ENCODE assay signal across 22 cellular contexts in the genomic region with DNA sequence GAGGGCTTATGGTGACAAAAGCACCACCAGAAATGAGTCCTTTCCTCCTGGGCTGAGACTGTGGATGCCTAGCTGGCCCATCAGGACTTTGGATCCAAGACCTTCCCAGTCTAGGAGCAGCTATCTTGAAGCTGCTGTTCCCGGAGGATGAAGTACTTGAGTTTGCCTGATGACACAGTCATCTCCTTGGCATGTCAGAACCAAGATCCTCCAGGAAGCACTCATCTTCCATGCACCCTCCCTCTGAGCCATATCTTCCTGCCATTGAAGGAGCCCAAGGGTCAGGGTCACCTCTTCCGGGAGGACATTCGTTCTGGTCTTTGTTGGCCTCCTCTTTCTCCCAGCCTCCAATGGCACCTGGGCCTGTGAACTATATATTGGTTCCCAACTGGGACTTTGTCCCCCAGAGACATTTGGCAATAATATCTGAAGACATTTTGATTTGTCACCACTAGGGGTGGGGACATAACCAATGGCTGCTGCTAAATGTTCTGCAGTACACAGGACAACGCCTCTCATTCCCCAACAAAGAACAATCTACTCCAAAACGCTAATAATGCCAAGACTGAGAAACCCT. TPM values are rescaled to one million over a fixed set of nuclear protein-coding genes. Genes with fewer than 3 reads are reported as not detected.
DNase-seq lines count a peak whose midpoint lies in the region; ATAC-seq, FAIRE-seq and TF ChIP-seq lines count a peak whose summit lies in the region.
"Had no signal": no experiment of that assay in that cellular context is flagged by ENCODE, and none has a peak within 500 bp of the region (broad histone marks: within the 10 kb centered on the region; RNA-seq: fewer than 3 reads in every experiment).

No MANE protein-coding gene starts in this region.

- H3K4me3 ChIP-seq in A673 (ENCODE audit: low read depth, low read length, poor library complexity, severe bottlenecking) (no peak overlapping the region), GM12875 (ENCODE audit: low read depth, low read length) (no peak overlapping the region)
- H3K4me3 ChIP-seq: body of pancreas, neural progenitor cell, tibial nerve had no signal

- DNase-seq in A673 (ENCODE audit: low spot score) (no peak), RPMI7951 (ENCODE audit: low read depth) (peak; percentile 44), kidney tubule cell (ENCODE audit: low spot score) (peak; percentile 67), GM19238 (ENCODE audit: insufficient read length, low spot score) (no peak), T-cell (no peak), frontal cortex (ENCODE audit: low spot score in 2 of 2) (no peak)
- DNase-seq: activated CD4-positive, CD25-positive, alpha-beta regulatory T cell; activated naive CD8-positive, alpha-beta T cell treated with anti-CD3 and anti-CD28 coated beads for 36 hours; body of pancreas; CD8-positive, alpha-beta T cell; cortex of kidney; NCI-H1417; NK-92 treated with Interleukin-12 subunit alpha and Interleukin-12 subunit beta, amount 100 ng/mL, for 24 hours; SIG-M5; T-helper 17 cell had no signal

- no peak overlapping the region for H3K4me3 Mint-ChIP-seq in T-cell
- H3K4me3 Mint-ChIP-seq: activated naive CD8-positive, alpha-beta T cell treated with anti-CD3 and anti-CD28 coated beads for 36 hours; CD8-positive, alpha-beta T cell; memory B cell; neural progenitor cell; stimulated activated memory B cell treated with anti-CD40 and anti-IgM and Interleukin-4, amounts not matched to agents 10 μg/mL and 1 μg/mL and 100 μg/mL, for 72 hours; T-helper 17 cell had no signal

- no peaks in the 10 kb centered on the region for H3K27me3 ChIP-seq in A673 (replicated peaks; ENCODE audit: insufficient read depth, low read depth, low read length, poor library complexity)
- H3K27me3 ChIP-seq: body of pancreas, tibial nerve had no signal

- ATAC-seq in T-cell (replicated peaks in 1 of 4) (no peak), HG02970 (IDR thresholded peaks at IDR 0.05; ENCODE audit: low FRiP score, unreplicated experiment) (no peak)
- ATAC-seq: body of pancreas; CD8-positive, alpha-beta T cell; stimulated activated memory B cell treated with anti-CD40 and anti-IgM and Interleukin-4, amounts not matched to agents 10 μg/mL and 1 μg/mL and 100 μg/mL, for 72 hours; T-helper 17 cell had no signal

- no TSS peak for BruUV-seq in A673 (replicated peaks; lab: Mats Ljungman, UMichigan)

- intact Hi-C loops in A673 (cut with micrococcal nuclease; ENCODE audit: unreplicated experiment): no loop called here

- H3K27ac ChIP-seq in A673 (ENCODE audit: low read depth, low read length, poor library complexity, severe bottlenecking): no peak overlapping the region
- H3K27ac ChIP-seq: body of pancreas, neural progenitor cell, tibial nerve had no signal

- CTCF ChIA-PET in A673 (lab: Charles Lee) (no interaction called here), T-cell (lab: Charles Lee) (interaction anchor here in 1 of 2 donors (2.0 kb wide), 1 partner anchor 52 kb away, joined by 4 read pairs; no protein-coding TSS in a partner anchor)

- H3K4me1 Mint-ChIP-seq in T-cell: peaks cover 11 to 15% (median 15%) of the 10 kb centered on the region in 3 donors

- no peaks in the 10 kb centered on the region for H3K36me3 ChIP-seq in A673 (ENCODE audit: insufficient read depth, low read length, poor library complexity, severe bottlenecking)
- H3K36me3 ChIP-seq: neural progenitor cell, tibial nerve had no signal

- no peak overlapping the region for H3K27ac Mint-ChIP-seq in T-cell
- H3K27ac Mint-ChIP-seq: activated naive CD8-positive, alpha-beta T cell treated with anti-CD3 and anti-CD28 coated beads for 36 hours; CD8-positive, alpha-beta T cell; memory B cell; neural progenitor cell; stimulated activated memory B cell treated with anti-CD40 and anti-IgM and Interleukin-4, amounts not matched to agents 10 μg/mL and 1 μg/mL and 100 μg/mL, for 72 hours; T-helper 17 cell had no signal

- no peaks in the 10 kb centered on the region for H3K9me3 ChIP-seq in A673 (ENCODE audit: low read depth, low read length, poor library complexity, severe bottlenecking)
- H3K9me3 ChIP-seq: body of pancreas had no signal

- POLR2A ChIA-PET in A673 (lab: Charles Lee; ENCODE audit: low non-redundant PET) (no interaction called here), T-cell (lab: Charles Lee) (no interaction called here)

- FAIRE-seq in frontal cortex (lab: Jason Lieb, UNC): no peak
- FAIRE-seq: GM12891 had no signal

- H3K27me3 Mint-ChIP-seq in T-cell: peaks cover 0 to 8% of the 10 kb centered on the region in 2 donors
- H3K27me3 Mint-ChIP-seq: activated naive CD8-positive, alpha-beta T cell treated with anti-CD3 and anti-CD28 coated beads for 36 hours had no signal

- 0 out of 2 replicates have a peak, but pooled peaks have one; percentile 20 for TF ChIP-seq CTCF in A673 (conservative IDR thresholded peaks at IDR 0.05; ENCODE audit: low read depth, low read length)
- TF ChIP-seq CTCF in GM12875 (IDR thresholded peaks at IDR 0.05; ENCODE audit: borderline replicate concordance, insufficient read depth, low read depth, low read length): peak; percentile 12; the same call in 1 of the 2 replicates

- H3K36me3 Mint-ChIP-seq in T-cell: no peaks in the 10 kb centered on the region
- H3K36me3 Mint-ChIP-seq: activated naive CD8-positive, alpha-beta T cell treated with anti-CD3 and anti-CD28 coated beads for 36 hours; memory B cell; neural progenitor cell; stimulated activated memory B cell treated with anti-CD40 and anti-IgM and Interleukin-4, amounts not matched to agents 10 μg/mL and 1 μg/mL and 100 μg/mL, for 72 hours had no signal

- H3K4me1 ChIP-seq in A673 (ENCODE audit: insufficient read depth, low read length, poor library complexity, severe bottlenecking): peaks cover 7% of the 10 kb centered on the region

- peaks cover 0 to 6% (median 4%) of the 10 kb centered on the region in 3 donors for H3K9me3 Mint-ChIP-seq in T-cell
- H3K9me3 Mint-ChIP-seq: activated naive CD8-positive, alpha-beta T cell treated with anti-CD3 and anti-CD28 coated beads for 36 hours; memory B cell; stimulated activated memory B cell treated with anti-CD40 and anti-IgM and Interleukin-4, amounts not matched to agents 10 μg/mL and 1 μg/mL and 100 μg/mL, for 72 hours had no signal

RNA-seq across cellular contexts. Expression of a gene that starts 4.3 kb away (rescaled TPM):
- total RNA-seq in A673 (2021) (0.24 TPM in 1 of 2 replicates, not detected in the other), T-cell (under 1 TPM in 4 of 5 donors, not detected in 1; 0.13 to 0.96 (median 0.28) TPM), frontal cortex (under 0.01 TPM)
- total RNA-seq in RPMI7951 (2014; rRNA removed; shearing (Covaris generic)): 11.3 and 12.7 TPM in 2 replicates

RNA-seq across cellular contexts. Expression of a gene that starts 4.9 kb away (rescaled TPM):
- 66.0 and 67.2 TPM in 2 replicates for total RNA-seq in A673 (2021)
- total RNA-seq in RPMI7951 (2014; rRNA removed; shearing (Covaris generic)): 53.9 and 54.0 TPM in 2 replicates
- total RNA-seq in T-cell: 10 to 100 TPM; 20.8 to 47.1 (median 42.6) TPM
- 37.9 TPM for total RNA-seq in frontal cortex

Comparison
In these comparisons a context has a peak if more than half of its experiments do, and no peak if none do; other contexts are left out.
1. DNase-seq: peak in RPMI7951 (single experiment) and kidney tubule cell (single experiment); none in A673 (single experiment), GM19238 (single experiment), T-cell (0 of 34) and frontal cortex (0 of 2).